9 cellular contexts compared by ENCODE assay signal in genomic region chr6:41545174-41545702, GRCh38. TPM values are rescaled to one million over a fixed set of nuclear protein-coding genes. Genes with fewer than 3 reads are reported as not detected.
DNase-seq lines count a peak whose midpoint lies in the region; ATAC-seq and TF ChIP-seq lines count a peak whose summit lies in the region.
"Had no signal": no experiment of that assay in that cellular context is flagged by ENCODE, and none has a peak within 500 bp of the region (broad histone marks: within the 10 kb centered on the region; RNA-seq: fewer than 3 reads in every experiment).

No MANE protein-coding gene starts in this region.

- no peaks in the 10 kb centered on the region for H3K36me3 Mint-ChIP-seq in naive thymus-derived CD4-positive, alpha-beta T cell
- H3K36me3 Mint-ChIP-seq: activated naive CD4-positive, alpha-beta T cell treated with anti-CD3 and anti-CD28 coated beads, Interleukin-2, amount 50 U/mL, for 72 hours had no signal

- H3K27ac Mint-ChIP-seq in naive thymus-derived CD4-positive, alpha-beta T cell = peak overlapping the region in 3 of 9 donors; percentile 7 to 86 (median 14)

- H3K27me3 Mint-ChIP-seq in naive thymus-derived CD4-positive, alpha-beta T cell = peaks cover 10 to 71% (median 16%) of the 10 kb centered on the region in 5 donors

- no peak for TF ChIP-seq CTCF in cardiac fibroblast (IDR thresholded peaks at IDR 0.05; ENCODE audit: low read depth, low read length)

- peaks cover 10% of the 10 kb centered on the region for H3K36me3 ChIP-seq in BLaER1
- no peaks in the 10 kb centered on the region for H3K36me3 ChIP-seq in naive thymus-derived CD4-positive, alpha-beta T cell (ENCODE audit: control insufficient read depth in 2 of 3, insufficient read depth in 3 of 3, low read length in 3 of 3)

- POLR2A ChIA-PET in naive thymus-derived CD4-positive, alpha-beta T cell (lab: Charles Lee) = no interaction called here

- H3K9me3 Mint-ChIP-seq in naive thymus-derived CD4-positive, alpha-beta T cell = no peaks in the 10 kb centered on the region
- H3K9me3 Mint-ChIP-seq: activated naive CD4-positive, alpha-beta T cell treated with anti-CD3 and anti-CD28 coated beads, Interleukin-2, amount 50 U/mL, for 72 hours had no signal

- H3K9ac ChIP-seq in BLaER1 = peak overlapping the region; percentile 82

- H3K4me1 Mint-ChIP-seq in naive thymus-derived CD4-positive, alpha-beta T cell = peaks cover 6 to 41% (median 24%) of the 10 kb centered on the region in 7 donors

- H3K27me3 ChIP-seq in BLaER1 = peaks cover 27% of the 10 kb centered on the region
- peaks cover 2 to 9% of the 10 kb centered on the region in 2 donors for H3K27me3 ChIP-seq in naive thymus-derived CD4-positive, alpha-beta T cell (ENCODE audit: control insufficient read depth in 2 of 2, insufficient read depth in 2 of 2, low read length in 2 of 2)

- no peaks in the 10 kb centered on the region for H3K9me3 ChIP-seq in BLaER1
- no peaks in the 10 kb centered on the region for H3K9me3 ChIP-seq in naive thymus-derived CD4-positive, alpha-beta T cell (ENCODE audit: control insufficient read depth in 2 of 3, low read length in 3 of 3)

- no peak for ATAC-seq in naive thymus-derived CD4-positive, alpha-beta T cell
- no peak for ATAC-seq in HG03159 (IDR thresholded peaks at IDR 0.05; ENCODE audit: unreplicated experiment)
- no peak for ATAC-seq in GM18861 (IDR thresholded peaks at IDR 0.05; ENCODE audit: unreplicated experiment)
- no peak for ATAC-seq in GM21381 (IDR thresholded peaks at IDR 0.05; ENCODE audit: unreplicated experiment)
- no peak for ATAC-seq in HG02763 (IDR thresholded peaks at IDR 0.05; ENCODE audit: unreplicated experiment)

- intact Hi-C loops in naive thymus-derived CD4-positive, alpha-beta T cell (cut with micrococcal nuclease) = loop anchor here (5.0 kb wide), 5 partner anchors 343 to 1882 kb away; partner anchors contain the start of genes TREML2 (in 2 of the 2), ABCC10 (in 1 of the 2), NFYA (in 1 of the 2) and OARD1 (in 1 of the 2)

- peaks cover 49% of the 10 kb centered on the region for H3K4me1 ChIP-seq in BLaER1
- H3K4me1 ChIP-seq in naive thymus-derived CD4-positive, alpha-beta T cell (ENCODE audit: control insufficient read depth in 2 of 2, insufficient read depth in 2 of 2, low read length in 2 of 2) = peaks cover 20 to 27% of the 10 kb centered on the region in 2 donors

- H3K4me2 ChIP-seq in BLaER1 = peak overlapping the region; percentile 93

- H3K27ac ChIP-seq in BLaER1 = peak overlapping the region; percentile 86
- no peak overlapping the region for H3K27ac ChIP-seq in naive thymus-derived CD4-positive, alpha-beta T cell (ENCODE audit: low read depth, low read length)

- H4K20me1 ChIP-seq in BLaER1 = peaks cover 32% of the 10 kb centered on the region

- peak overlapping the region in 9 of 10 donors; percentile 53 to 95 (median 70) for H3K4me3 Mint-ChIP-seq in naive thymus-derived CD4-positive, alpha-beta T cell

- CTCF ChIA-PET in naive thymus-derived CD4-positive, alpha-beta T cell (lab: Charles Lee) = interaction anchor here (1.4 kb wide), 1 partner anchor 119 kb away, joined by 9 read pairs; no protein-coding TSS in a partner anchor

- peak; percentile 32 for DNase-seq in Jurkat, Clone E6-1 (ENCODE audit: low read depth, low spot score)
- DNase-seq in cardiac fibroblast (ENCODE audit: low read depth in 2 of 2) = no peak
- DNase-seq in naive thymus-derived CD4-positive, alpha-beta T cell = no peak

- H3K4me3 ChIP-seq in BLaER1 (peak overlapping the region; percentile 91), cardiac fibroblast (replicated peaks in 1 of 2; ENCODE audit: low read depth in 2 of 2, low read length in 2 of 2) (peak overlapping the region; percentile 53 to 65)
- peak overlapping the region; percentile 81 for H3K4me3 ChIP-seq in Jurkat, Clone E6-1 (ENCODE audit: low read length)
- H3K4me3 ChIP-seq in naive thymus-derived CD4-positive, alpha-beta T cell (ENCODE audit: low read length) = peak overlapping the region; percentile 50

RNA-seq across cellular contexts. Expression of gene FOXP4, which starts 0.9 kb away (rescaled TPM):
- 18.8 TPM for polyA plus RNA-seq in Jurkat, Clone E6-1 (2012; ENCODE audit: insufficient read depth, insufficient read length)
- total RNA-seq in naive thymus-derived CD4-positive, alpha-beta T cell = 1 to 10 TPM; 3.1 to 7.6 (median 4.9) TPM
- under 1 TPM; 0.07 to 0.21 TPM for polyA plus RNA-seq in naive thymus-derived CD4-positive, alpha-beta T cell
